Comparison of ENCODE assay signal across 1 cellular context in genomic region chr3:101936419-101937331, GRCh38.
TF ChIP-seq lines count a peak whose summit lies in the region.

No MANE protein-coding gene starts in this region.

TF ChIP-seq in GM12878, 131 proteins besides CTCF, POLR2A, EP300 and RAD21 (continued from another document and continues in another):
- no peak for TF ChIP-seq PBX3 (IDR thresholded peaks at IDR 0.05; ENCODE audit: insufficient replicate concordance, low read depth, low read length)
- TF ChIP-seq ZZZ3 (IDR thresholded peaks at IDR 0.05; ENCODE audit: control insufficient read depth, insufficient read length, low read depth) = no peak
- no peak for TF ChIP-seq MYB (IDR thresholded peaks at IDR 0.05; ENCODE audit: borderline replicate concordance, low read depth, low read length)
- TF ChIP-seq BACH1 (IDR thresholded peaks at IDR 0.05; ENCODE audit: borderline replicate concordance) = no peak; the same call in 1 of the 2 replicates
- TF ChIP-seq ATF2 (IDR thresholded peaks at IDR 0.05; ENCODE audit: low read length) = peak; percentile 97
- no peak for TF ChIP-seq IRF5 (IDR thresholded peaks at IDR 0.05; ENCODE audit: borderline replicate concordance)
- no peak for TF ChIP-seq LARP7 (IDR thresholded peaks at IDR 0.05)
- TF ChIP-seq MTA2 (IDR thresholded peaks at IDR 0.05; ENCODE audit: low read depth) = peak; percentile 92
- TF ChIP-seq ASH2L (IDR thresholded peaks at IDR 0.05; ENCODE audit: borderline replicate concordance, low read depth) = no peak
- peak; percentile 68; the same call in 1 of the 2 replicates for TF ChIP-seq IRF4 (IDR thresholded peaks at IDR 0.05; ENCODE audit: low read depth, low read length)
- no peak for TF ChIP-seq USF1 (IDR thresholded peaks at IDR 0.05; ENCODE audit: borderline replicate concordance, extremely low read length, insufficient read depth, low read depth, low read length)
- TF ChIP-seq E2F8 (IDR thresholded peaks at IDR 0.05; ENCODE audit: low read depth, partially characterized antibody) = no peak
- peak; percentile 94 for TF ChIP-seq EED (IDR thresholded peaks at IDR 0.05; ENCODE audit: low read depth)
- TF ChIP-seq GATAD2B (conservative IDR thresholded peaks at IDR 0.05; ENCODE audit: low read depth) = peak; percentile 36; the same call in 1 of the 2 replicates
- peak; percentile 87 for TF ChIP-seq PKNOX1 (IDR thresholded peaks at IDR 0.05)
- no peak for TF ChIP-seq SREBF1 (IDR thresholded peaks at IDR 0.05; ENCODE audit: low read length)
- TF ChIP-seq ZNF217 (IDR thresholded peaks at IDR 0.05) = 0 out of 2 replicates have a peak, but pooled peaks have one; percentile 68
- no peak for TF ChIP-seq BRCA1 (IDR thresholded peaks at IDR 0.05; ENCODE audit: low read depth, low read length)
- TF ChIP-seq YBX1 (IDR thresholded peaks at IDR 0.05) = no peak
- TF ChIP-seq NBN (IDR thresholded peaks at IDR 0.05) = peak; percentile 95
- peak; percentile 96 to 98 for TF ChIP-seq IKZF2 (IDR thresholded peaks at IDR 0.05)
- no peak for TF ChIP-seq E4F1 (IDR thresholded peaks at IDR 0.05; ENCODE audit: borderline replicate concordance, partially characterized antibody)
- peak; percentile 75 for TF ChIP-seq CREB1 (IDR thresholded peaks at IDR 0.05; ENCODE audit: low read depth)
- TF ChIP-seq IRF3 (IDR thresholded peaks at IDR 0.05) = no peak
- TF ChIP-seq BHLHE40 (IDR thresholded peaks at IDR 0.05; ENCODE audit: borderline replicate concordance in 1 of 2, low read depth in 2 of 2, low read length in 1 of 2) = peak; percentile 42 to 60; a peak in 2 of 4 replicates
- TF ChIP-seq KAT2A (conservative IDR thresholded peaks at IDR 0.05; ENCODE audit: control insufficient read depth, low read depth, low read length) = no peak
- no peak for TF ChIP-seq SMAD1 (IDR thresholded peaks at IDR 0.05; ENCODE audit: low read depth, partially characterized antibody)
- TF ChIP-seq SUZ12 (IDR thresholded peaks at IDR 0.05; ENCODE audit: unreplicated experiment) = no peak
- no peak for TF ChIP-seq SIX5 (IDR thresholded peaks at IDR 0.05; ENCODE audit: low read depth, low read length, severe bottlenecking)
- no peak for TF ChIP-seq RFX5 (IDR thresholded peaks at IDR 0.05; ENCODE audit: low read depth, low read length)
- 0 out of 2 replicates have a peak, but pooled peaks have one; percentile 20 for TF ChIP-seq CHD2 (IDR thresholded peaks at IDR 0.05; ENCODE audit: borderline replicate concordance, low read depth, low read length)
- TF ChIP-seq ZNF24 (IDR thresholded peaks at IDR 0.05) = no peak
- peak; percentile 12; the same call in 1 of the 2 replicates for TF ChIP-seq NR2F1 (conservative IDR thresholded peaks at IDR 0.05)
- no peak for TF ChIP-seq ZNF274 (IDR thresholded peaks at IDR 0.05; ENCODE audit: insufficient read depth, insufficient read length)
- no peak for TF ChIP-seq SP1 (IDR thresholded peaks at IDR 0.05; ENCODE audit: low read depth, low read length)
- TF ChIP-seq NFXL1 (IDR thresholded peaks at IDR 0.05; ENCODE audit: borderline replicate concordance) = no peak
- TF ChIP-seq ZNF687 (IDR thresholded peaks at IDR 0.05) = no peak
